Comparison of ENCODE assay signal across 24 cellular contexts in genomic region chr7:110891197-110891596, GRCh38.
"Had no signal": no experiment of that assay in that cellular context is flagged by ENCODE, and none has a peak within 500 bp of the region (broad histone marks: within the 10 kb centered on the region; RNA-seq: fewer than 3 reads in every experiment).

No MANE protein-coding gene starts in this region.

- DNase-seq: activated B cell treated with CpG ODN at 0.5 μM for 24 hours; activated CD4-positive, alpha-beta memory T cell treated with anti-CD3 and anti-CD28 coated beads, Interleukin-2, amount 10 ng/mL, durations not matched to agents 7 days and 5 days; activated CD4-positive, alpha-beta T cell treated with anti-CD3 and anti-CD28 coated beads for 1 hour; activated CD4-positive, alpha-beta T cell treated with anti-CD3 and anti-CD28 coated beads, Interleukin-2, amount 10 ng/mL, durations not matched to agents 7 days and 5 days; activated effector memory CD4-positive, alpha-beta T cell treated with Interleukin-2 at 50 U/mL for 16 hours; activated naive CD4-positive, alpha-beta T cell; amygdala; brain microvascular endothelial cell; cerebellar nuclear complex; Kasumi-1; NCI-H1092; NCI-H1417; NCI-H1930; NCI-H2171; NCI-H2227 treated with DMSO at 0.1 percent for 48 hours; NCI-H526; NCI-H774; T-cell; T-helper 2 cell; T1000 had no signal

- H3K27me3 ChIP-seq: brain microvascular endothelial cell had no signal

- H3K4me3 ChIP-seq: SK-N-MC had no signal

- FAIRE-seq: astrocyte, TTC549 had no signal

- ATAC-seq: T-cell had no signal

- H3K36me3 Mint-ChIP-seq: T-cell had no signal

- H3K27ac ChIP-seq: brain microvascular endothelial cell, SK-N-MC had no signal

- H3K27me3 Mint-ChIP-seq: activated B cell treated with CpG ODN at 0.5 μM for 24 hours; activated CD4-positive, alpha-beta memory T cell treated with anti-CD3 and anti-CD28 coated beads, Interleukin-2, amount 10 ng/mL, durations not matched to agents 7 days and 5 days; activated CD4-positive, alpha-beta T cell treated with anti-CD3 and anti-CD28 coated beads, Interleukin-2, amount 10 ng/mL, durations not matched to agents 7 days and 5 days; T-cell had no signal

- H3K4me1 Mint-ChIP-seq: activated B cell treated with CpG ODN at 0.5 μM for 24 hours; activated CD4-positive, alpha-beta memory T cell treated with anti-CD3 and anti-CD28 coated beads, Interleukin-2, amount 10 ng/mL, durations not matched to agents 7 days and 5 days; activated CD4-positive, alpha-beta T cell treated with anti-CD3 and anti-CD28 coated beads, Interleukin-2, amount 10 ng/mL, durations not matched to agents 7 days and 5 days; T-cell had no signal

- H3K27ac Mint-ChIP-seq: activated B cell treated with CpG ODN at 0.5 μM for 24 hours; activated CD4-positive, alpha-beta memory T cell treated with anti-CD3 and anti-CD28 coated beads, Interleukin-2, amount 10 ng/mL, durations not matched to agents 7 days and 5 days; activated CD4-positive, alpha-beta T cell treated with anti-CD3 and anti-CD28 coated beads, Interleukin-2, amount 10 ng/mL, durations not matched to agents 7 days and 5 days; activated T-helper 1 cell treated with anti-CD3 and anti-CD28 coated beads, Interleukin-12 subunit alpha, Interleukin-12 subunit beta, Interleukin-2, Interleukin-4 antibody, amounts not matched to agents 30 ng/mL and 10 ng/mL and 1 ng/mL, durations not matched to agents 14 hours and 24 hours and 36 hours; T-cell had no signal

- H3K36me3 ChIP-seq: brain microvascular endothelial cell had no signal

- H3K4me3 Mint-ChIP-seq: activated B cell treated with CpG ODN at 0.5 μM for 24 hours; activated CD4-positive, alpha-beta memory T cell treated with anti-CD3 and anti-CD28 coated beads, Interleukin-2, amount 10 ng/mL, durations not matched to agents 7 days and 5 days; activated CD4-positive, alpha-beta T cell treated with anti-CD3 and anti-CD28 coated beads, Interleukin-2, amount 10 ng/mL, durations not matched to agents 7 days and 5 days; activated T-helper 1 cell treated with anti-CD3 and anti-CD28 coated beads, Interleukin-12 subunit alpha, Interleukin-12 subunit beta, Interleukin-2, Interleukin-4 antibody, amounts not matched to agents 30 ng/mL and 10 ng/mL and 1 ng/mL, durations not matched to agents 14 hours and 24 hours and 36 hours; T-cell had no signal
